Comparison of ENCODE assay signal across 1 cellular context in genomic region chr19:571127-571974, GRCh38.
A peak's percentile ranks its signal among the peaks of the same experiment; 100 is the strongest.
TF ChIP-seq lines count a peak whose summit lies in the region.

No MANE protein-coding gene starts in this region.

TF ChIP-seq in K562, 482 proteins besides CTCF, POLR2A, EP300 and RAD21 (continued from another document and continues in another):
- TF ChIP-seq ZNF280A (IDR thresholded peaks at IDR 0.05; ENCODE audit: low read depth, partially characterized antibody) (no peak), GTF2B (IDR thresholded peaks at IDR 0.05; ENCODE audit: extremely low read depth, insufficient read length) (no peak), RBM34 (IDR thresholded peaks at IDR 0.05; ENCODE audit: borderline replicate concordance, insufficient read depth, low read length) (no peak), CCNT2 (IDR thresholded peaks at IDR 0.05; ENCODE audit: borderline replicate concordance, extremely low read depth, insufficient read length, low read depth, low read length) (no peak), ZNF121 (CRISPR knock-in tag; conservative IDR thresholded peaks at IDR 0.05) (no peak), ZNF592 (IDR thresholded peaks at IDR 0.05) (no peak; the same call in 1 of the 2 replicates), ZNF143 (CRISPR knock-in tag; IDR thresholded peaks at IDR 0.05) (no peak), FOXP1 (CRISPR knock-in tag; IDR thresholded peaks at IDR 0.05) (no peak), STAT5A (IDR thresholded peaks at IDR 0.05; ENCODE audit: borderline replicate concordance, low read length) (no peak), FUS (optimal IDR thresholded peaks at IDR 0.05; ENCODE audit: low read depth, low read length) (no peak), CHD1 (IDR thresholded peaks at IDR 0.05; ENCODE audit: low read length) (no peak), ESRRA (IDR thresholded peaks at IDR 0.05; ENCODE audit: borderline replicate concordance, low read depth) (no peak), SMC3 (conservative IDR thresholded peaks at IDR 0.05; ENCODE audit: insufficient read depth, low read depth, low read length) (no peak), TCF15 (CRISPR knock-in tag; IDR thresholded peaks at IDR 0.05) (no peak), RBM14 (IDR thresholded peaks at IDR 0.05; ENCODE audit: borderline replicate concordance, insufficient read depth, low read depth, low read length) (no peak), TBL1XR1 (IDR thresholded peaks at IDR 0.05; ENCODE audit: low read length in 2 of 2) (no peak), ZBTB11 (CRISPR knock-in tag; IDR thresholded peaks at IDR 0.05) (no peak), ZNF24 (IDR thresholded peaks at IDR 0.05) (no peak; the same call in 1 of the 2 replicates), MAFG (tag; conservative IDR thresholded peaks at IDR 0.05) (no peak), ZNF511 (CRISPR knock-in tag; IDR thresholded peaks at IDR 0.05) (no peak), ILF3 (IDR thresholded peaks at IDR 0.05; ENCODE audit: borderline replicate concordance) (no peak), ZNF184 (CRISPR knock-in tag; IDR thresholded peaks at IDR 0.05) (no peak), TRIM25 (IDR thresholded peaks at IDR 0.05; ENCODE audit: borderline replicate concordance) (no peak), GMEB1 (CRISPR knock-in tag; IDR thresholded peaks at IDR 0.05) (no peak), NR1H2 (CRISPR knock-in tag; IDR thresholded peaks at IDR 0.05) (no peak), RUNX1 (IDR thresholded peaks at IDR 0.05; ENCODE audit: low read depth) (no peak), HMBOX1 (IDR thresholded peaks at IDR 0.05) (no peak), ZNF165 (CRISPR knock-in tag; IDR thresholded peaks at IDR 0.05; ENCODE audit: borderline replicate concordance) (no peak), ZNF639 (CRISPR knock-in tag; conservative IDR thresholded peaks at IDR 0.05 in 1 of 2, IDR thresholded peaks at IDR 0.05 in 1 of 2) (no peak), PHB (CRISPR knock-in tag; IDR thresholded peaks at IDR 0.05) (no peak), GABPA (tag; conservative IDR thresholded peaks at IDR 0.05; ENCODE audit: low read depth) (no peak), KDM5B (IDR thresholded peaks at IDR 0.05; ENCODE audit: insufficient replicate concordance, low read depth, low read length) (peak; percentile 47), TGIF2 (CRISPR knock-in tag; IDR thresholded peaks at IDR 0.05) (no peak), ZNF75A (CRISPR knock-in tag; IDR thresholded peaks at IDR 0.05) (no peak), SP1 (CRISPR knock-in tag; IDR thresholded peaks at IDR 0.05) (peak; percentile 67; the same call in 1 of the 2 replicates), CBFA2T2 (conservative IDR thresholded peaks at IDR 0.05) (no peak), HMGN3 (IDR thresholded peaks at IDR 0.05; ENCODE audit: borderline replicate concordance, extremely low read depth, insufficient read length, low read depth, low read length) (no peak), YY1 (IDR thresholded peaks at IDR 0.05; ENCODE audit: borderline replicate concordance in 1 of 3, control insufficient read depth in 1 of 3, extremely low read depth in 1 of 3, insufficient read depth in 3 of 3, insufficient read length in 1 of 3, insufficient replicate concordance in 2 of 3, low read depth in 1 of 3, low read length in 2 of 3) (peak in 2 of 3 experiments; percentile 13 to 14), TAF9B (IDR thresholded peaks at IDR 0.05; ENCODE audit: partially characterized antibody) (no peak), HCFC1 (IDR thresholded peaks at IDR 0.05; ENCODE audit: low read depth, low read length) (no peak), HDAC1 (IDR thresholded peaks at IDR 0.05) (peak in 1 of 2 experiments; percentile 62; a peak in 1 of 4 replicates), IFI16 (CRISPR knock-in tag; IDR thresholded peaks at IDR 0.05) (no peak), ZFX (CRISPR knock-in tag; IDR thresholded peaks at IDR 0.05) (peak; percentile 72), SRSF1 (IDR thresholded peaks at IDR 0.05; ENCODE audit: low read depth, low read length) (no peak), HNRNPL (IDR thresholded peaks at IDR 0.05; ENCODE audit: low read depth, low read length) (no peak), GTF2F1 (IDR thresholded peaks at IDR 0.05; ENCODE audit: low read depth, low read length) (no peak), MBD2 (IDR thresholded peaks at IDR 0.05; ENCODE audit: borderline replicate concordance, low read depth) (no peak), NFXL1 (CRISPR knock-in tag; IDR thresholded peaks at IDR 0.05) (no peak), ZNF740 (CRISPR knock-in tag; IDR thresholded peaks at IDR 0.05) (no peak), ZNF740 (tag; IDR thresholded peaks at IDR 0.05) (no peak)
